10 cellular contexts compared by ENCODE assay signal in the genomic region with DNA sequence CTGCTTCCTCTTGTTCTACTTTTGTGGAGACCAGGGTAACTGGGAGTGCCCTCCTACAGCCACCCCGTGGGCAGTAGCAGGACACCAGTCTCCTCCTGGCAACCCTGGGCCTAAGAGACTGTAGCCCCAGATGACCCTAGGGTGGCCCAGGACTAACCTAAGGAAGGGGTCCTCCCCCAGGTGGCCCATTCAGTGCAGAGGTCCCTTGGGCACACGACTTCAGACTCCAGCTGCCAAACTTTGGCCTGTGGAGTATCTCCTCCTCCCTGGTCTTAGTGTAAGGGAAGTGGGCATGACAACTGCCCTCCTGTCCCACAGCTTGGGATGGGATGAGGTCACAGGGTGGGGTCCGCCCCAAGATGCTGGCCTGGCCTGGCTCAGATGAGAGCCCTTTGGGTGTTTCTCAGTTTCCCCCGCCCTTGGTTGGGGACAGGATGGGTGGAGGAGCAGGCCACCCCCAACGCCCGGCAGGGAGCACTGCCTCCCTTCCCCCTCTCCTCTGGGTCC. TPM values are rescaled to one million over a fixed set of nuclear protein-coding genes. Genes with fewer than 3 reads are reported as not detected.
DNase-seq lines count a peak whose midpoint lies in the region; ATAC-seq, FAIRE-seq and TF ChIP-seq lines count a peak whose summit lies in the region.
"Had no signal": no experiment of that assay in that cellular context is flagged by ENCODE, and none has a peak within 500 bp of the region (broad histone marks: within the 10 kb centered on the region; RNA-seq: fewer than 3 reads in every experiment).

No MANE protein-coding gene starts in this region.

- no peak for TF ChIP-seq POLR2A in GM12891 (IDR thresholded peaks at IDR 0.05; ENCODE audit: low read depth, low read length)
- no peak for TF ChIP-seq POLR2A in esophagus squamous epithelium (IDR thresholded peaks at IDR 0.05)

- DNase-seq in GM12891 (ENCODE audit: insufficient read length, low spot score): no peak
- DNase-seq in RWPE2 (ENCODE audit: low spot score): peak; percentile 64
- no peak for DNase-seq in esophagus squamous epithelium (lab: John Stamatoyannopoulos, UW)
- no peak for DNase-seq in G401 (ENCODE audit: low spot score)

- no peaks in the 10 kb centered on the region for H3K27me3 ChIP-seq in RWPE2 (ENCODE audit: insufficient read depth, poor library complexity, severe bottlenecking)
- H3K27me3 ChIP-seq in esophagus squamous epithelium: no peaks in the 10 kb centered on the region

- ATAC-seq in RWPE2 (ENCODE audit: low read depth) (no peak), GM18519 (IDR thresholded peaks at IDR 0.05; ENCODE audit: low FRiP score, unreplicated experiment) (no peak), HG03457 (IDR thresholded peaks at IDR 0.05; ENCODE audit: unreplicated experiment) (no peak), HG02759 (IDR thresholded peaks at IDR 0.05; ENCODE audit: unreplicated experiment) (no peak)
- ATAC-seq: HCT116 had no signal

- H3K9me3 ChIP-seq in RWPE2 (ENCODE audit: severe bottlenecking): no peaks in the 10 kb centered on the region
- H3K9me3 ChIP-seq in esophagus squamous epithelium: no peaks in the 10 kb centered on the region

- peak; percentile 28 for FAIRE-seq in GM12891 (lab: Jason Lieb, UNC)

- TF ChIP-seq CTCF in RWPE2 (IDR thresholded peaks at IDR 0.05; ENCODE audit: poor library complexity, severe bottlenecking) (no peak), esophagus squamous epithelium (IDR thresholded peaks at IDR 0.05) (no peak)

- peaks cover 24% of the 10 kb centered on the region for H3K36me3 ChIP-seq in RWPE2 (ENCODE audit: low read depth)
- H3K36me3 ChIP-seq in esophagus squamous epithelium: no peaks in the 10 kb centered on the region

- H3K4me1 ChIP-seq in RWPE2 (ENCODE audit: insufficient read depth, poor library complexity, severe bottlenecking) (peaks cover 52% of the 10 kb centered on the region), esophagus squamous epithelium (peaks cover 83 to 92% (median 84%) of the 10 kb centered on the region in 3 donors)

- H3K27ac ChIP-seq in RWPE2 (ENCODE audit: poor library complexity, severe bottlenecking) (peak overlapping the region; percentile 36), esophagus squamous epithelium (peak overlapping the region; percentile 78 to 99 (median 92)), skin epidermis (peak overlapping the region; percentile 52 to 100 (median 91))

- 40% methylated on average over 1 of the region's 6 CpGs; no CpG with 5 or more reads in 1 of the 2 donors for WGBS in esophagus squamous epithelium, 2 donors

- in situ Hi-C loops in G401 (cut with HindIII; ENCODE audit: low sequenced_read_pairs): no loop called here

- no peak overlapping the region for H3K4me3 ChIP-seq in RWPE2 (ENCODE audit: severe bottlenecking)
- H3K4me3 ChIP-seq in esophagus squamous epithelium: peak overlapping the region in 3 of 4 donors; percentile 14 to 96 (median 84)
- peak overlapping the region in 3 of 7 experiments; percentile 5 to 21 (median 9) for H3K4me3 ChIP-seq in skin epidermis

- intact Hi-C loops in esophagus squamous epithelium (cut with DNase I): no loop called here

TF ChIP-seq in GM12891, 5 proteins besides CTCF, POLR2A, EP300 and RAD21:
- TF ChIP-seq TAF1 (IDR thresholded peaks at IDR 0.05; ENCODE audit: low read depth, low read length) (no peak), PAX5 (IDR thresholded peaks at IDR 0.05; ENCODE audit: insufficient read depth, low read length, severe bottlenecking) (no peak), SPI1 (IDR thresholded peaks at IDR 0.05; ENCODE audit: low read depth, low read length) (no peak), POU2F2 (IDR thresholded peaks at IDR 0.05; ENCODE audit: low read depth, low read length) (no peak), POLR2AphosphoS5 (IDR thresholded peaks at IDR 0.05; ENCODE audit: low read depth, low read length) (no peak)

RNA-seq across cellular contexts. Expression of a gene that starts 4.8 kb away (rescaled TPM):
- polyA plus RNA-seq in GM12891 (2012; ENCODE audit: low read depth, missing spikeins): 116 TPM
- 100 to 1,000 TPM in 1 of 4 donors, 10 to 100 TPM in 3; 30.6 to 130 (median 45.2) TPM for total RNA-seq in esophagus squamous epithelium
- 27.8 and 31.3 TPM in 2 replicates for total RNA-seq in G401 (2014; rRNA removed; shearing (Covaris generic))

RNA-seq across cellular contexts. Expression of a gene that starts 25.9 kb away (rescaled TPM):
- polyA plus RNA-seq in GM12891 (2012; ENCODE audit: low read depth, missing spikeins): 0.28 TPM
- total RNA-seq in esophagus squamous epithelium: under 1 TPM in 1 of 4 donors, not detected in 3; 0.18 TPM
- not detected in 2 replicates for total RNA-seq in G401 (2014; rRNA removed; shearing (Covaris generic))

RNA-seq across cellular contexts. Expression of a gene that starts 38.1 kb away (rescaled TPM):
- polyA plus RNA-seq in GM12891 (2012; ENCODE audit: low read depth, missing spikeins): not detected
- not detected for total RNA-seq in esophagus squamous epithelium
- total RNA-seq in G401 (2014; rRNA removed; shearing (Covaris generic)): not detected in 2 replicates
- total RNA-seq: aorta had no signal
- polyA plus RNA-seq: aorta had no signal

RNA-seq across cellular contexts. Expression of a gene that starts 39.7 kb away (rescaled TPM):
- 0.15 TPM for polyA plus RNA-seq in GM12891 (2012; ENCODE audit: low read depth, missing spikeins)
- total RNA-seq in esophagus squamous epithelium: under 1 TPM in 1 of 4 donors, not detected in 3; 0.11 TPM
- total RNA-seq in G401 (2014; rRNA removed; shearing (Covaris generic)): not detected in 2 replicates
- total RNA-seq: aorta had no signal

RNA-seq across cellular contexts. Expression of a gene that starts 56.2 kb away (rescaled TPM):
- 16.3 TPM for polyA plus RNA-seq in GM12891 (2012; ENCODE audit: low read depth, missing spikeins)
- 100 to 1,000 TPM in 1 of 4 donors, 10 to 100 TPM in 3; 53.3 to 113 (median 60.9) TPM for total RNA-seq in esophagus squamous epithelium
- total RNA-seq in G401 (2014; rRNA removed; shearing (Covaris generic)): 32.1 and 40.9 TPM in 2 replicates

Comparison
In these comparisons a context has a peak if more than half of its experiments do, and no peak if none do; other contexts are left out.
1. H3K27ac ChIP-seq: peak in every context shown above with its lines; median percentile 92 in esophagus squamous epithelium; 91 in skin epidermis; 36 in RWPE2.